25 cellular contexts compared by ENCODE assay signal in genomic region chr21:36874665-36875064, GRCh38.
"Had no signal": no experiment of that assay in that cellular context is flagged by ENCODE, and none has a peak within 500 bp of the region (broad histone marks: within the 10 kb centered on the region; RNA-seq: fewer than 3 reads in every experiment).

No MANE protein-coding gene starts in this region.

- H3K4me3 Mint-ChIP-seq: immature natural killer cell, mesothelial cell of epicardium had no signal

- H3K27ac Mint-ChIP-seq: immature natural killer cell, mesothelial cell of epicardium had no signal

- H3K27me3 ChIP-seq: dorsolateral prefrontal cortex, esophagus squamous epithelium, gastrocnemius medialis, heart right ventricle, left lung had no signal

- H3K4me1 Mint-ChIP-seq: immature natural killer cell, mesothelial cell of epicardium had no signal

- H3K36me3 ChIP-seq: esophagus squamous epithelium, gastrocnemius medialis, heart right ventricle, left lung, lower lobe of right lung had no signal

- H3K4me1 ChIP-seq: esophagus squamous epithelium, gastrocnemius medialis, heart right ventricle, left lung, lower lobe of right lung had no signal

- FAIRE-seq: colon, endothelial cell of umbilical vein, kidney had no signal

- ATAC-seq: gastrocnemius medialis, heart right ventricle, left lung, left ventricle myocardium superior, lower lobe of right lung, mucosa of descending colon had no signal

- H3K9me3 ChIP-seq: gastrocnemius medialis had no signal

- H3K4me3 ChIP-seq: coronary artery, dorsolateral prefrontal cortex, esophagus squamous epithelium, gastrocnemius medialis, heart right ventricle, left lung, lower lobe of right lung, mucosa of descending colon had no signal

- DNase-seq: dermis blood vessel endothelial cell; dorsolateral prefrontal cortex; effector CD4-positive, alpha-beta T cell; effector memory CD4-positive, alpha-beta T cell; esophagus squamous epithelium; foreskin fibroblast; foreskin melanocyte; gastrocnemius medialis; glutamatergic neuron; head of caudate nucleus; heart right ventricle; hypothalamus; immature natural killer cell; islet precursor cell; kidney; kidney glomerular epithelial cell; left ventricle myocardium superior; lower lobe of right lung; mesenchymal stem cell; mucosa of descending colon had no signal

- H3K27ac ChIP-seq: coronary artery, dorsolateral prefrontal cortex, esophagus squamous epithelium, gastrocnemius medialis, heart right ventricle, left lung, lower lobe of right lung had no signal
